ENCODE assay signal across 8 cellular contexts in genomic region chr10:97445722-97446639, GRCh38.
DNase-seq lines count a peak whose midpoint lies in the region; ATAC-seq and TF ChIP-seq lines count a peak whose summit lies in the region.

EXOSC1 (minus strand) TSS chr10:97446006; CDS start chr10:97445985, 21 bp downstream.
ZDHHC16 (plus strand) TSS chr10:97446175; CDS start chr10:97451676, 5,501 bp downstream.

- peak within 1 kb of the TSS; percentile 78 for H3K4me3 ChIP-seq in AG09309 (ENCODE audit: control insufficient read depth, low read depth, low read length)

- ATAC-seq in GM19023 (IDR thresholded peaks at IDR 0.05; ENCODE audit: unreplicated experiment) = peak; percentile 92
- peak; percentile 97 for ATAC-seq in HG03280 (IDR thresholded peaks at IDR 0.05; ENCODE audit: unreplicated experiment)

- DNase-seq in AG09309 (ENCODE audit: low read depth) (peak; percentile 87), NCI-H345 treated with DMSO at 0.1 percent for 48 hours (lab: John Stamatoyannopoulos, UW; ENCODE audit: unreplicated experiment) (peak; percentile 90), iris pigment epithelial cell (ENCODE audit: low read depth) (peak; percentile 98)
- peak; percentile 72 to 83 (median 75) for DNase-seq in activated CD4-positive, CD25-positive, alpha-beta regulatory T cell (lab: John Stamatoyannopoulos, UW)
- DNase-seq in central memory CD4-positive, alpha-beta T cell = peak; percentile 90
- peak; percentile 80 to 92 for DNase-seq in stimulated activated CD4-positive, alpha-beta T cell treated with anti-CD3 and anti-CD28 coated beads, Interleukin-12 subunit alpha, Interleukin-12 subunit beta, amount 100 ng/mL, for 24 hours (ENCODE audit: low read depth in 2 of 2)

- TF ChIP-seq CTCF in AG09309 (IDR thresholded peaks at IDR 0.05; ENCODE audit: control insufficient read depth, insufficient read depth, low read depth, low read length, missing control alignments) = no peak

Comparison
In these comparisons a context has a peak if more than half of its experiments do, and no peak if none do; other contexts are left out.
1. Peak in every context shown above with its lines: DNase-seq, ATAC-seq and H3K4me3 ChIP-seq.